ENCODE assay signal across 8 cellular contexts in the genomic region with DNA sequence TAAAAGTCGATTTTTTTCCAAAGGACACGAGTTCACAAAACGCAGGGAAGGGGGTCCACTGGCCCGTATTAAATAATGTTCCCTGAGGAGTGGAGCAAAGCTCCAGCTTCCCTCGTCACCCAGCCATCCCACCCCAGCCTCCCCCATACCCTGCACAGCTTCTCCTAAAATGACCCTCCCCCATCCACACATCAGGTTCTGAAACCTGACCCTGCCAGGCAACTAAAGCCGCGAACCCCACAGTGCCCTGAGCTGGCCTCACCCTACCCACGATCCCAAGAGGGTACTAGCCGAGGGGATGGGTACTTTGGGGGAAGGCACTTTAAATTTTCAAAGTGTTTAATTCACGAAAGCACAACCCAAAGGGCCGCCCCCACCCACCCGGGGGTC. TPM values are rescaled to one million over a fixed set of nuclear protein-coding genes. Genes with fewer than 3 reads are reported as not detected.
A peak's percentile ranks its signal among the peaks of the same experiment; 100 is the strongest.
DNase-seq lines count a peak whose midpoint lies in the region; ATAC-seq, FAIRE-seq and TF ChIP-seq lines count a peak whose summit lies in the region.

No MANE protein-coding gene starts in this region.

- H3K79me2 ChIP-seq in neural progenitor cell (ENCODE audit: low read depth) = peaks cover 19% of the 10 kb centered on the region

- peak overlapping the region; percentile 78 for H3K4me3 Mint-ChIP-seq in activated naive CD4-positive, alpha-beta T cell treated with anti-CD3 and anti-CD28 coated beads, Interleukin-2, amount 10 ng/mL, durations not matched to agents 7 days and 5 days
- peak overlapping the region; percentile 94 for H3K4me3 Mint-ChIP-seq in neural progenitor cell

- H3K27me3 Mint-ChIP-seq in activated naive CD4-positive, alpha-beta T cell treated with anti-CD3 and anti-CD28 coated beads, Interleukin-2, amount 10 ng/mL, durations not matched to agents 7 days and 5 days = no peaks in the 10 kb centered on the region
- H3K27me3 Mint-ChIP-seq in neural progenitor cell (ENCODE audit: insufficient read depth, low read depth) = peaks cover 5% of the 10 kb centered on the region

- H3K27me3 ChIP-seq in Peyer's patch (no peaks in the 10 kb centered on the region), neural progenitor cell (no peaks in the 10 kb centered on the region)

- peak overlapping the region; percentile 99 for H3K4me2 ChIP-seq in neural progenitor cell

- ATAC-seq in GM21360 (IDR thresholded peaks at IDR 0.05; ENCODE audit: unreplicated experiment) = no peak

- H3K4me1 ChIP-seq in Peyer's patch (no peaks in the 10 kb centered on the region), neural progenitor cell (peaks cover 12% of the 10 kb centered on the region)

- peak overlapping the region; percentile 82 to 93 (median 86) for H3K27ac ChIP-seq in Peyer's patch
- peak overlapping the region; percentile 42 for H3K27ac ChIP-seq in neural progenitor cell

- H3K4me3 ChIP-seq in Peyer's patch = peak overlapping the region; percentile 47 to 73 (median 57)
- peak overlapping the region; percentile 64 for H3K4me3 ChIP-seq in epithelial cell of esophagus (ENCODE audit: low read length)
- peak overlapping the region; percentile 93 for H3K4me3 ChIP-seq in neural progenitor cell

- H3K4me1 Mint-ChIP-seq in activated naive CD4-positive, alpha-beta T cell treated with anti-CD3 and anti-CD28 coated beads, Interleukin-2, amount 10 ng/mL, durations not matched to agents 7 days and 5 days = peaks cover 20% of the 10 kb centered on the region
- peaks cover 25% of the 10 kb centered on the region for H3K4me1 Mint-ChIP-seq in neural progenitor cell

- DNase-seq in activated naive CD4-positive, alpha-beta T cell treated with anti-CD3 and anti-CD28 coated beads, Interleukin-2, amount 10 ng/mL, durations not matched to agents 7 days and 5 days = no peak
- DNase-seq in activated naive CD4-positive, alpha-beta T cell treated with anti-CD3 and anti-CD28 coated beads, Interleukin-2, amount 50 U/mL, for 16 hours = no peak
- no peak for DNase-seq in Peyer's patch
- DNase-seq in epithelial cell of esophagus (ENCODE audit: low read depth) = no peak
- DNase-seq in neural progenitor cell (ENCODE audit: low spot score) = peak; percentile 64
- DNase-seq in MV-4-11 (lab: John Stamatoyannopoulos, UW) = no peak
- no peak for DNase-seq in frontal cortex (ENCODE audit: low spot score in 2 of 2)

- TF ChIP-seq CTCF in Peyer's patch (IDR thresholded peaks at IDR 0.05) = no peak
- TF ChIP-seq CTCF in epithelial cell of esophagus (IDR thresholded peaks at IDR 0.05; ENCODE audit: insufficient read depth, low read depth, low read length, missing control alignments) = no peak
- no peak for TF ChIP-seq CTCF in neural progenitor cell (IDR thresholded peaks at IDR 0.05)

- H4K20me1 ChIP-seq in neural progenitor cell (ENCODE audit: low read depth) = peaks cover 5% of the 10 kb centered on the region

- peak overlapping the region; percentile 49 for H3K9ac ChIP-seq in neural progenitor cell

- no peaks in the 10 kb centered on the region for H3K36me3 ChIP-seq in Peyer's patch
- H3K36me3 ChIP-seq in neural progenitor cell = no peaks in the 10 kb centered on the region

- FAIRE-seq in frontal cortex (lab: Jason Lieb, UNC) = no peak

- H3K9me3 Mint-ChIP-seq in activated naive CD4-positive, alpha-beta T cell treated with anti-CD3 and anti-CD28 coated beads, Interleukin-2, amount 10 ng/mL, durations not matched to agents 7 days and 5 days = no peaks in the 10 kb centered on the region
- H3K9me3 Mint-ChIP-seq in neural progenitor cell = no peaks in the 10 kb centered on the region

- H3K36me3 Mint-ChIP-seq in activated naive CD4-positive, alpha-beta T cell treated with anti-CD3 and anti-CD28 coated beads, Interleukin-2, amount 10 ng/mL, durations not matched to agents 7 days and 5 days = peaks cover 5% of the 10 kb centered on the region
- H3K36me3 Mint-ChIP-seq in neural progenitor cell = peaks cover 4% of the 10 kb centered on the region

- H3K27ac Mint-ChIP-seq in activated naive CD4-positive, alpha-beta T cell treated with anti-CD3 and anti-CD28 coated beads, Interleukin-2, amount 10 ng/mL, durations not matched to agents 7 days and 5 days = peak overlapping the region; percentile 92
- H3K27ac Mint-ChIP-seq in neural progenitor cell = peak overlapping the region; percentile 96

- no peaks in the 10 kb centered on the region for H3K9me3 ChIP-seq in Peyer's patch
- H3K9me3 ChIP-seq in neural progenitor cell (ENCODE audit: low read depth) = no peaks in the 10 kb centered on the region

- no peak for TF ChIP-seq POLR2A in Peyer's patch (IDR thresholded peaks at IDR 0.05)

- peaks cover 46% of the 10 kb centered on the region for H3F3A ChIP-seq in neural progenitor cell (ENCODE audit: low read depth)

- CTCF ChIA-PET in activated naive CD4-positive, alpha-beta T cell treated with anti-CD3 and anti-CD28 coated beads, Interleukin-2, amount 10 ng/mL, durations not matched to agents 7 days and 5 days (lab: Charles Lee) = interaction anchor here (1.4 to 3.2 kb wide), 3 partner anchors 119 to 147 kb away, joined by 4 to 19 read pairs (median 6); a partner anchor contains a TSS

- H2AFZ ChIP-seq in neural progenitor cell (replicated peaks) = peak overlapping the region; percentile 89

RNA-seq across cellular contexts. Expression of a gene that starts 0.6 kb away (rescaled TPM):
- total RNA-seq in Peyer's patch = 10 to 100 TPM; 12.1 to 20.6 (median 17.8) TPM
- 44.2 and 81.0 TPM in 2 replicates for total RNA-seq in neural progenitor cell (ENCODE audit: low replicate concordance)
- total RNA-seq in frontal cortex = 27.7 TPM

RNA-seq across cellular contexts. Expression of a gene that starts 0.7 kb away (rescaled TPM):
- total RNA-seq in Peyer's patch (under 1 TPM in 1 of 4 donors, not detected in 3; 0.53 TPM), neural progenitor cell (ENCODE audit: low replicate concordance) (not detected in 2 replicates), frontal cortex (0.82 TPM)
